In genomic region chr14:48957486-48957885, GRCh38 we compare ENCODE assay signal across 32 cellular contexts.
"Had no signal": no experiment of that assay in that cellular context is flagged by ENCODE, and none has a peak within 500 bp of the region (broad histone marks: within the 10 kb centered on the region; RNA-seq: fewer than 3 reads in every experiment).

No MANE protein-coding gene starts in this region.

- FAIRE-seq: astrocyte, TTC549 had no signal

- H3K36me3 ChIP-seq: adrenal gland, brain microvascular endothelial cell, breast epithelium had no signal

- H3K27me3 ChIP-seq: adrenal gland, body of pancreas, brain microvascular endothelial cell, breast epithelium had no signal

- H3K27ac ChIP-seq: adrenal gland, body of pancreas, brain microvascular endothelial cell, breast epithelium had no signal

- H3K4me3 ChIP-seq: adrenal gland, body of pancreas, breast epithelium had no signal

- DNase-seq: activated B cell treated with CpG ODN at 0.5 μM for 24 hours; activated CD4-positive, alpha-beta memory T cell treated with anti-CD3 and anti-CD28 coated beads for 36 hours; activated CD4-positive, alpha-beta T cell treated with anti-CD3 and anti-CD28 coated beads for 4 hours; activated CD4-positive, alpha-beta T cell treated with anti-CD3 and anti-CD28 coated beads, Interleukin-2, amount 10 ng/mL, durations not matched to agents 24 days and 14 days; activated CD4-positive, alpha-beta T cell treated with anti-CD3 and anti-CD28 coated beads, Interleukin-2, amount 50 U/mL, for 1 hour; activated CD4-positive, alpha-beta T cell treated with anti-CD3 and anti-CD28 coated beads, Interleukin-2, amount 50 U/mL, for 4 hours; activated CD4-positive, CD25-positive, alpha-beta regulatory T cell treated with anti-CD3 and anti-CD28 coated beads, Interleukin-2, amount 50 U/mL, for 72 hours; activated CD8-positive, alpha-beta memory T cell treated with anti-CD3 and anti-CD28 coated beads, Interleukin-2, amount 50 U/mL, for 4 hours; activated CD8-positive, alpha-beta T cell treated with anti-CD3 and anti-CD28 coated beads for 36 hours; activated effector memory CD4-positive, alpha-beta T cell treated with anti-CD3 and anti-CD28 coated beads, Interleukin-2, amount 50 U/mL, for 16 hours; activated gamma-delta T cell treated with Interleukin-2 at 50 U/mL for 16 hours; activated naive CD4-positive, alpha-beta T cell; activated naive CD4-positive, alpha-beta T cell treated with anti-CD3 and anti-CD28 coated beads for 36 hours; activated naive CD4-positive, alpha-beta T cell treated with anti-CD3 and anti-CD28 coated beads, Interleukin-2, amount 50 U/mL, for 16 hours; activated naive CD8-positive, alpha-beta T cell treated with anti-CD3 and anti-CD28 coated beads for 36 hours; activated T-cell treated with anti-CD3 and anti-CD28 coated beads for 4 hours; activated T-cell treated with anti-CD3 and anti-CD28 coated beads, Interleukin-2, amount 50 U/mL, for 1 hour; activated T-cell treated with anti-CD3 and anti-CD28 coated beads, Interleukin-2, amount 50 U/mL, for 4 hours; activated T-cell treated with anti-CD3 and anti-CD28 coated beads, Interleukin-2, amount 50 U/mL, for 72 hours; adrenal gland; amniotic stem cell; aorta; body of pancreas; brain microvascular endothelial cell; central memory CD4-positive, alpha-beta T cell; SW 1271; T-helper 1 cell; T-helper 2 cell; T-helper 9 cell had no signal

- H3K4me1 ChIP-seq: adrenal gland, body of pancreas, breast epithelium had no signal

- H3K9me3 ChIP-seq: adrenal gland, body of pancreas had no signal
